ENCODE assay signal across 1 cellular context in genomic region chr14:67241416-67242362, GRCh38.
TF ChIP-seq lines count a peak whose summit lies in the region.

Gene PALS1 (plus strand): TSS chr14:67241435. CDS start chr14:67279171, 37,736 bp downstream.

TF ChIP-seq in WTC11, 78 proteins besides CTCF, POLR2A, EP300 and RAD21 (continued from another document and continues in another):
- TF ChIP-seq ATF6 (CRISPR knock-in tag; IDR thresholded peaks at IDR 0.05): no peak
- TF ChIP-seq SMAD4 (CRISPR knock-in tag; IDR thresholded peaks at IDR 0.05): no peak
- no peak for TF ChIP-seq PRRX2 (CRISPR knock-in tag; IDR thresholded peaks at IDR 0.05)
- TF ChIP-seq USF1 (CRISPR knock-in tag; IDR thresholded peaks at IDR 0.05): 0 out of 2 replicates have a peak, but pooled peaks have one; percentile 51
- TF ChIP-seq MYBL2 (CRISPR knock-in tag; IDR thresholded peaks at IDR 0.05): peak; percentile 46; the same call in 1 of the 2 replicates
- TF ChIP-seq EMX1 (CRISPR knock-in tag; IDR thresholded peaks at IDR 0.05): no peak; the same call in 1 of the 2 replicates
- no peak for TF ChIP-seq ATF2 (CRISPR knock-in tag; IDR thresholded peaks at IDR 0.05; ENCODE audit: borderline replicate concordance, low read depth)
- TF ChIP-seq ZNF317 (CRISPR knock-in tag; IDR thresholded peaks at IDR 0.05; ENCODE audit: borderline replicate concordance, low read depth): no peak; the same call in 1 of the 2 replicates
- TF ChIP-seq HMGA2 (CRISPR knock-in tag; IDR thresholded peaks at IDR 0.05): no peak
- no peak for TF ChIP-seq CDX4 (CRISPR knock-in tag; IDR thresholded peaks at IDR 0.05; ENCODE audit: borderline replicate concordance)
- TF ChIP-seq PRDM15 (CRISPR knock-in tag; IDR thresholded peaks at IDR 0.05): no peak
- peak; percentile 23; the same call in 1 of the 2 replicates for TF ChIP-seq JUN (CRISPR knock-in tag; IDR thresholded peaks at IDR 0.05)
- no peak; the same call in 1 of the 2 replicates for TF ChIP-seq AR (CRISPR knock-in tag; IDR thresholded peaks at IDR 0.05)
- TF ChIP-seq HMGXB4 (CRISPR knock-in tag; IDR thresholded peaks at IDR 0.05): peak; percentile 66
- no peak for TF ChIP-seq ERG (CRISPR knock-in tag; IDR thresholded peaks at IDR 0.05)
- TF ChIP-seq ZBTB43 (CRISPR knock-in tag; IDR thresholded peaks at IDR 0.05): peak; percentile 62; the same call in 1 of the 2 replicates
- TF ChIP-seq ZNF121 (CRISPR knock-in tag; IDR thresholded peaks at IDR 0.05): no peak
- TF ChIP-seq ETV6 (CRISPR knock-in tag; IDR thresholded peaks at IDR 0.05): no peak
- no peak for TF ChIP-seq SOX15 (CRISPR knock-in tag; IDR thresholded peaks at IDR 0.05)
- TF ChIP-seq ZNF416 (CRISPR knock-in tag; IDR thresholded peaks at IDR 0.05): no peak
- no peak for TF ChIP-seq ZNF425 (CRISPR knock-in tag; conservative IDR thresholded peaks at IDR 0.05)
- TF ChIP-seq ZNF263 (CRISPR knock-in tag; IDR thresholded peaks at IDR 0.05; ENCODE audit: low read depth): no peak
- TF ChIP-seq NR3C1 (CRISPR knock-in tag; conservative IDR thresholded peaks at IDR 0.05; ENCODE audit: low read depth): no peak
- no peak for TF ChIP-seq TP53 (CRISPR knock-in tag; IDR thresholded peaks at IDR 0.05)
- no peak for TF ChIP-seq ZMAT4 (CRISPR knock-in tag; IDR thresholded peaks at IDR 0.05)
- TF ChIP-seq ZNF232 (CRISPR knock-in tag; IDR thresholded peaks at IDR 0.05): no peak
- TF ChIP-seq GTF2I (CRISPR knock-in tag; conservative IDR thresholded peaks at IDR 0.05): no peak
- no peak for TF ChIP-seq PREB (CRISPR knock-in tag; IDR thresholded peaks at IDR 0.05; ENCODE audit: borderline replicate concordance)
- no peak; the same call in 1 of the 2 replicates for TF ChIP-seq ZNF138 (CRISPR knock-in tag; conservative IDR thresholded peaks at IDR 0.05)
- TF ChIP-seq FOXK1 (CRISPR knock-in tag; IDR thresholded peaks at IDR 0.05): peak; percentile 56; the same call in 1 of the 2 replicates
- no peak for TF ChIP-seq NR1H2 (CRISPR knock-in tag; IDR thresholded peaks at IDR 0.05)
- TF ChIP-seq E2F4 (CRISPR knock-in tag; IDR thresholded peaks at IDR 0.05; ENCODE audit: borderline replicate concordance, low read depth): peak; percentile 55; the same call in 1 of the 2 replicates
- no peak for TF ChIP-seq CBFB (CRISPR knock-in tag; IDR thresholded peaks at IDR 0.05; ENCODE audit: low read depth)
- TF ChIP-seq ZNF396 (CRISPR knock-in tag; IDR thresholded peaks at IDR 0.05; ENCODE audit: borderline replicate concordance): no peak
- TF ChIP-seq CREM (CRISPR knock-in tag; IDR thresholded peaks at IDR 0.05): no peak
- no peak for TF ChIP-seq RORB (CRISPR knock-in tag; IDR thresholded peaks at IDR 0.05)
